ENCODE assay signal across 22 cellular contexts in the genomic region with DNA sequence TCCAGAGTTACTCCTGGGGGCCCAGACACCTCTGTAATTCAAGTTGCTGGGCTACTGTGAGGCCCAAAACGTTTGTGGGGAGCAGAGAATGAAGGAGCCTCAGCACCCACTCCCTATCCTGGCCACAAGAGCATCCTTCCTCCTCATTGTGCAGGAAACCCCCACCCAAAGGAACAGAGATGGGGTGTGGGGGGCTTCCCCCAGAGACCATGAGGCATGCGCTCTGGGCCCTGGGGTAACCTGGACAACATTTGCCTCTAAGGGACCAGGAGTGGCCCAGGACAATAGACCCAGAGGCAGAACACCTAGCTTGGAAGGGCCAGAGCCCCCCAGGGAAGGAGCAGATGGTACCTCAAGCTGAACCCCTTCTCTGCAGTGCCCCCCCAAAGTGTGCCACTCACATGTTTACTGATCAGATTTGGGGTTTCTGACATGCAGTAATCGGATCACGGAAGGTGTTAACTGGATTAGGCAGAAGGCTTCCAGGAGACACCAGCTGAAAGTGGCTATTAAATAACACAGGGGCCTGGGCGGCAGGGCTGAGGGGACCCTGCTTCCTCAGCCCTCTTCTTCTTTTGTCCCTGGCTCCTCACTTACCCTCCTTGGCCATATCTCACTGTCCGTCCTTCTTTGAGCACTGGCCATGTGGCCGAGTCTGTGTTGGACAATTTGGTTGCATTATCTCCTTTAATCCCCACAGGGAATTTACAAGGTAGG. TPM values are rescaled to one million over a fixed set of nuclear protein-coding genes. Genes with fewer than 3 reads are reported as not detected.
DNase-seq lines count a peak whose midpoint lies in the region; ATAC-seq and TF ChIP-seq lines count a peak whose summit lies in the region.
"Had no signal": no experiment of that assay in that cellular context is flagged by ENCODE, and none has a peak within 500 bp of the region (broad histone marks: within the 10 kb centered on the region; RNA-seq: fewer than 3 reads in every experiment).

No MANE protein-coding gene starts in this region.

- peaks cover 62% of the 10 kb centered on the region for H3K4me1 Mint-ChIP-seq in activated CD4-positive, alpha-beta T cell treated with anti-CD3 and anti-CD28 coated beads for 36 hours
- peaks cover 56 to 80% (median 69%) of the 10 kb centered on the region in 3 donors for H3K4me1 Mint-ChIP-seq in CD8-positive, alpha-beta memory T cell
- peaks cover 73 to 86% (median 77%) of the 10 kb centered on the region in 3 donors for H3K4me1 Mint-ChIP-seq in T-cell
- peaks cover 73% of the 10 kb centered on the region for H3K4me1 Mint-ChIP-seq in memory B cell
- H3K4me1 Mint-ChIP-seq in WTC11, result peaks cover 18% of the 10 kb centered on the region
- H3K4me1 Mint-ChIP-seq in type B pancreatic cell (ENCODE audit: unreplicated experiment), result peaks cover 16% of the 10 kb centered on the region

- H3K4me1 ChIP-seq in CD8-positive, alpha-beta memory T cell (ENCODE audit: insufficient read depth, low read length), result peaks cover 67% of the 10 kb centered on the region
- H3K4me1 ChIP-seq: HAP-1, SJSA1, vagina had no signal

- no peaks in the 10 kb centered on the region for H3K27me3 ChIP-seq in CD8-positive, alpha-beta memory T cell (ENCODE audit: insufficient read depth, low read length, poor library complexity, severe bottlenecking)
- H3K27me3 ChIP-seq: vagina had no signal

- POLR2A ChIA-PET in activated CD4-positive, alpha-beta T cell treated with anti-CD3 and anti-CD28 coated beads for 36 hours (lab: Charles Lee), result no interaction called here
- POLR2A ChIA-PET in CD8-positive, alpha-beta memory T cell (lab: Charles Lee), result no interaction called here
- POLR2A ChIA-PET in T-cell (lab: Charles Lee), result no interaction called here
- POLR2A ChIA-PET in WTC11 (lab: Charles Lee), result no interaction called here

- H3K27me3 Mint-ChIP-seq in activated CD4-positive, alpha-beta T cell treated with anti-CD3 and anti-CD28 coated beads for 36 hours, result no peaks in the 10 kb centered on the region
- peaks cover 0 to 2% of the 10 kb centered on the region in 2 donors for H3K27me3 Mint-ChIP-seq in CD8-positive, alpha-beta memory T cell
- H3K27me3 Mint-ChIP-seq in T-cell (no peaks in the 10 kb centered on the region), memory B cell (no peaks in the 10 kb centered on the region), WTC11 (ENCODE audit: low read depth) (no peaks in the 10 kb centered on the region), type B pancreatic cell (peaks cover 7% of the 10 kb centered on the region)

- no peak for DNase-seq in activated CD4-positive, alpha-beta T cell treated with anti-CD3 and anti-CD28 coated beads for 36 hours
- DNase-seq in activated CD4-positive, alpha-beta T cell treated with anti-CD3 and anti-CD28 coated beads, Interleukin-2, amount 50 U/mL, for 1 hour, result no peak
- DNase-seq in CD8-positive, alpha-beta memory T cell, result peak in 1 of 5 donors; percentile 21
- DNase-seq in T-cell (peak in 2 of 34 experiments; percentile 13 to 15), memory B cell (ENCODE audit: low spot score in 2 of 2) (no peak), WTC11 (ENCODE audit: low spot score) (no peak), type B pancreatic cell (ENCODE audit: extremely low spot score, unreplicated experiment) (no peak), NCI-H1092 (lab: John Stamatoyannopoulos, UW) (no peak)
- DNase-seq: 8988T; AML-193; effector CD8-positive, alpha-beta T cell; hippocampal formation; NCI-H1417; substantia nigra had no signal

- H3K4me3 ChIP-seq in CD8-positive, alpha-beta memory T cell (ENCODE audit: low read length), result no peak overlapping the region
- H3K4me3 ChIP-seq: HAP-1, SJSA1, smooth muscle cell, vagina had no signal

- H3K4me3 Mint-ChIP-seq in activated CD4-positive, alpha-beta T cell treated with anti-CD3 and anti-CD28 coated beads for 36 hours, result no peak overlapping the region
- H3K4me3 Mint-ChIP-seq in CD8-positive, alpha-beta memory T cell, result peak overlapping the region in 4 of 7 donors; percentile 14 to 80 (median 56)
- H3K4me3 Mint-ChIP-seq in T-cell (peak overlapping the region in 1 of 3 donors; percentile 80), memory B cell (peak overlapping the region; percentile 49), WTC11 (no peak overlapping the region), type B pancreatic cell (no peak overlapping the region)
- H3K4me3 Mint-ChIP-seq: activated naive CD4-positive, alpha-beta T cell treated with anti-CD3 and anti-CD28 coated beads for 36 hours had no signal

- H3K27ac ChIP-seq in CD8-positive, alpha-beta memory T cell (ENCODE audit: low read depth, low read length), result no peak overlapping the region
- H3K27ac ChIP-seq: neutrophil, SJSA1, vagina had no signal

- H3K36me3 Mint-ChIP-seq in activated CD4-positive, alpha-beta T cell treated with anti-CD3 and anti-CD28 coated beads for 36 hours (ENCODE audit: low read depth), result no peaks in the 10 kb centered on the region
- H3K36me3 Mint-ChIP-seq in CD8-positive, alpha-beta memory T cell, result no peaks in the 10 kb centered on the region
- H3K36me3 Mint-ChIP-seq in T-cell, result no peaks in the 10 kb centered on the region
- no peaks in the 10 kb centered on the region for H3K36me3 Mint-ChIP-seq in memory B cell
- no peaks in the 10 kb centered on the region for H3K36me3 Mint-ChIP-seq in WTC11
- H3K36me3 Mint-ChIP-seq in type B pancreatic cell, result peaks cover 4% of the 10 kb centered on the region

- ATAC-seq in activated CD4-positive, alpha-beta T cell treated with anti-CD3 and anti-CD28 coated beads for 36 hours, result no peak
- no peak for ATAC-seq in T-cell (replicated peaks in 1 of 4)
- no peak for ATAC-seq in memory B cell (ENCODE audit: low read depth)
- no peak for ATAC-seq in WTC11
- ATAC-seq: activated CD4-positive, CD25-positive, alpha-beta regulatory T cell treated with anti-CD3 and anti-CD28 coated beads, Interleukin-2, amount 50 U/mL, for 24 hours; esophagus mucosa had no signal

- H3K9me3 ChIP-seq in CD8-positive, alpha-beta memory T cell (ENCODE audit: low read length), result no peaks in the 10 kb centered on the region
- H3K9me3 ChIP-seq: HAP-1, neutrophil, SJSA1, vagina had no signal

- intact Hi-C loops in activated CD4-positive, alpha-beta T cell treated with anti-CD3 and anti-CD28 coated beads for 36 hours (cut with DNase I, micrococcal nuclease), result no loop called here

- CTCF ChIA-PET in activated CD4-positive, alpha-beta T cell treated with anti-CD3 and anti-CD28 coated beads for 36 hours (lab: Charles Lee), result interaction anchor here (0.7 kb wide), 1 partner anchor 364 kb away, joined by 4 read pairs; no protein-coding TSS in a partner anchor
- CTCF ChIA-PET in CD8-positive, alpha-beta memory T cell (lab: Charles Lee), result interaction anchor here (0.8 to 1.3 kb wide), 2 partner anchors 51 to 164 kb away, joined by 3 read pairs; a partner anchor contains a TSS
- CTCF ChIA-PET in T-cell (lab: Charles Lee) (no interaction called here), WTC11 (lab: Charles Lee) (interaction anchor here (6.8 kb wide), 1 partner anchor 52 kb away, joined by 69 read pairs; a partner anchor contains a TSS)

- no peaks in the 10 kb centered on the region for H3K36me3 ChIP-seq in CD8-positive, alpha-beta memory T cell (ENCODE audit: insufficient read depth, low read length)
- H3K36me3 ChIP-seq: HAP-1, neutrophil, SJSA1, vagina had no signal

- TF ChIP-seq CTCF in WTC11 (IDR thresholded peaks at IDR 0.05), result no peak
- TF ChIP-seq CTCF in type B pancreatic cell (conservative IDR thresholded peaks at IDR 0.05), result no peak

- no peaks in the 10 kb centered on the region for H3K9me3 Mint-ChIP-seq in activated CD4-positive, alpha-beta T cell treated with anti-CD3 and anti-CD28 coated beads for 36 hours (ENCODE audit: low read depth)
- H3K9me3 Mint-ChIP-seq in CD8-positive, alpha-beta memory T cell, result no peaks in the 10 kb centered on the region
- no peaks in the 10 kb centered on the region for H3K9me3 Mint-ChIP-seq in T-cell
- no peaks in the 10 kb centered on the region for H3K9me3 Mint-ChIP-seq in memory B cell
- H3K9me3 Mint-ChIP-seq in WTC11, result no peaks in the 10 kb centered on the region
- H3K9me3 Mint-ChIP-seq in type B pancreatic cell, result no peaks in the 10 kb centered on the region
- H3K9me3 Mint-ChIP-seq: activated naive CD4-positive, alpha-beta T cell treated with anti-CD3 and anti-CD28 coated beads for 36 hours had no signal

- H3K27ac Mint-ChIP-seq in activated CD4-positive, alpha-beta T cell treated with anti-CD3 and anti-CD28 coated beads for 36 hours, result peak overlapping the region; percentile 20
- H3K27ac Mint-ChIP-seq in CD8-positive, alpha-beta memory T cell, result peak overlapping the region in 5 of 8 donors; percentile 66 to 88 (median 82)
- H3K27ac Mint-ChIP-seq in T-cell (peak overlapping the region; percentile 95 to 99), memory B cell (peak overlapping the region; percentile 82), WTC11 (no peak overlapping the region), type B pancreatic cell (no peak overlapping the region)
- H3K27ac Mint-ChIP-seq: activated naive CD4-positive, alpha-beta T cell treated with anti-CD3 and anti-CD28 coated beads for 36 hours had no signal

TF ChIP-seq in WTC11, 78 proteins besides CTCF, POLR2A, EP300 and RAD21 (continues in another document):
- no peak for TF ChIP-seq TEAD4 (CRISPR knock-in tag; IDR thresholded peaks at IDR 0.05)

RNA-seq across cellular contexts. Expression of a gene that starts 50.8 kb away (rescaled TPM):
- under 1 TPM; 0.23 to 0.27 TPM for total RNA-seq in activated CD4-positive, alpha-beta T cell treated with anti-CD3 and anti-CD28 coated beads for 36 hours
- under 1 TPM; 0.35 to 0.44 TPM for total RNA-seq in CD8-positive, alpha-beta memory T cell
- 0.54 TPM for polyA plus RNA-seq in CD8-positive, alpha-beta memory T cell
- total RNA-seq in T-cell (1 to 10 TPM; 2.9 to 8.3 (median 4.8) TPM), WTC11 (2021) (13.5 to 14.8 TPM (median 14.3 TPM) in 3 replicates), type B pancreatic cell (ENCODE audit: low replicate concordance) (4.6 and 47.3 TPM in 2 replicates)

Comparison
In these comparisons a context has a peak if more than half of its experiments do, and no peak if none do; other contexts are left out.
1. H3K27ac Mint-ChIP-seq: peak in activated CD4-positive, alpha-beta T cell treated with anti-CD3 and anti-CD28 coated beads for 36 hours (single experiment), CD8-positive, alpha-beta memory T cell (5 of 8), T-cell (2 of 2) and memory B cell (single experiment); none in WTC11 (single experiment) and type B pancreatic cell (single experiment).
2. H3K4me3 Mint-ChIP-seq: peak in CD8-positive, alpha-beta memory T cell (4 of 7) and memory B cell (single experiment); none in activated CD4-positive, alpha-beta T cell treated with anti-CD3 and anti-CD28 coated beads for 36 hours (single experiment), WTC11 (single experiment) and type B pancreatic cell (single experiment).
3. CTCF ChIA-PET loops: an anchor here in activated CD4-positive, alpha-beta T cell treated with anti-CD3 and anti-CD28 coated beads for 36 hours (0.7 kb wide), CD8-positive, alpha-beta memory T cell (0.8 to 1.3 kb wide) and WTC11 (6.8 kb wide); none called in T-cell.